Comparison of ENCODE assay signal across 15 cellular contexts in genomic region chr9:135220601-135221575, GRCh38.
"Had no signal": no experiment of that assay in that cellular context is flagged by ENCODE, and none has a peak within 500 bp of the region (broad histone marks: within the 10 kb centered on the region; RNA-seq: fewer than 3 reads in every experiment).

No MANE protein-coding gene starts in this region.

- H3K27me3 Mint-ChIP-seq: activated naive CD8-positive, alpha-beta T cell had no signal

- DNase-seq: activated CD4-positive, alpha-beta T cell treated with anti-CD3 and anti-CD28 coated beads, Interleukin-2, amount 50 U/mL, for 48 hours; activated CD4-positive, CD25-positive, alpha-beta regulatory T cell treated with anti-CD3 and anti-CD28 coated beads, Interleukin-2, amount 50 U/mL, for 72 hours; activated CD8-positive, alpha-beta memory T cell treated with anti-CD3 and anti-CD28 coated beads, Interleukin-2, amount 10 ng/mL, durations not matched to agents 7 days and 5 days; activated effector memory CD4-positive, alpha-beta T cell treated with anti-CD3 and anti-CD28 coated beads, Interleukin-2, amount 50 U/mL, for 16 hours; activated T-cell treated with anti-CD3 and anti-CD28 coated beads, Interleukin-2, amount 50 U/mL, for 24 hours; amygdala; esophagus squamous epithelium; foreskin fibroblast; mesendoderm; small intestine had no signal

- H3K9me3 ChIP-seq: breast epithelium, esophagus squamous epithelium, ovary, tibial nerve had no signal

- H3K4me1 ChIP-seq: breast epithelium had no signal

- H3K27ac Mint-ChIP-seq: activated CD8-positive, alpha-beta memory T cell treated with anti-CD3 and anti-CD28 coated beads, Interleukin-2, amount 10 ng/mL, durations not matched to agents 7 days and 5 days; activated naive CD8-positive, alpha-beta T cell; activated T-cell treated with anti-CD3 and anti-CD28 coated beads, Interleukin-2, amount 50 U/mL, for 24 hours; stimulated activated effector memory CD8-positive, alpha-beta T cell treated with anti-CD3 and anti-CD28 coated beads, Interleukin-12 subunit alpha, Interleukin-12 subunit beta, amount 100 ng/mL, for 72 hours had no signal

- H3K4me3 Mint-ChIP-seq: activated CD8-positive, alpha-beta memory T cell treated with anti-CD3 and anti-CD28 coated beads, Interleukin-2, amount 10 ng/mL, durations not matched to agents 7 days and 5 days; activated naive CD8-positive, alpha-beta T cell; activated T-cell treated with anti-CD3 and anti-CD28 coated beads, Interleukin-2, amount 50 U/mL, for 24 hours; stimulated activated effector memory CD8-positive, alpha-beta T cell treated with anti-CD3 and anti-CD28 coated beads, Interleukin-12 subunit alpha, Interleukin-12 subunit beta, amount 100 ng/mL, for 72 hours had no signal

- H3K4me1 Mint-ChIP-seq: activated CD8-positive, alpha-beta memory T cell treated with anti-CD3 and anti-CD28 coated beads, Interleukin-2, amount 10 ng/mL, durations not matched to agents 7 days and 5 days; stimulated activated effector memory CD8-positive, alpha-beta T cell treated with anti-CD3 and anti-CD28 coated beads, Interleukin-12 subunit alpha, Interleukin-12 subunit beta, amount 100 ng/mL, for 72 hours had no signal

- H3K36me3 Mint-ChIP-seq: activated CD8-positive, alpha-beta memory T cell treated with anti-CD3 and anti-CD28 coated beads, Interleukin-2, amount 10 ng/mL, durations not matched to agents 7 days and 5 days; activated naive CD8-positive, alpha-beta T cell; stimulated activated effector memory CD8-positive, alpha-beta T cell treated with anti-CD3 and anti-CD28 coated beads, Interleukin-12 subunit alpha, Interleukin-12 subunit beta, amount 100 ng/mL, for 72 hours had no signal

- H3K36me3 ChIP-seq: breast epithelium, esophagus squamous epithelium, ovary, tibial nerve had no signal

- FAIRE-seq: small intestine had no signal

- H3K27me3 ChIP-seq: ovary had no signal

- ATAC-seq: activated CD8-positive, alpha-beta memory T cell treated with anti-CD3 and anti-CD28 coated beads, Interleukin-2, amount 10 ng/mL, durations not matched to agents 7 days and 5 days; stimulated activated effector memory CD8-positive, alpha-beta T cell treated with anti-CD3 and anti-CD28 coated beads, Interleukin-12 subunit alpha, Interleukin-12 subunit beta, amount 100 ng/mL, for 72 hours had no signal

- H3K4me3 ChIP-seq: breast epithelium, esophagus squamous epithelium, ovary, tibial nerve had no signal

- H3K9me3 Mint-ChIP-seq: activated T-cell treated with anti-CD3 and anti-CD28 coated beads, Interleukin-2, amount 50 U/mL, for 24 hours; stimulated activated effector memory CD8-positive, alpha-beta T cell treated with anti-CD3 and anti-CD28 coated beads, Interleukin-12 subunit alpha, Interleukin-12 subunit beta, amount 100 ng/mL, for 72 hours had no signal

- H3K27ac ChIP-seq: breast epithelium, esophagus squamous epithelium, ovary, tibial nerve had no signal
